In genomic region chr18:24176727-24177416, GRCh38 we compare ENCODE assay signal across 8 cellular contexts. TPM values are rescaled to one million over a fixed set of nuclear protein-coding genes. Genes with fewer than 3 reads are reported as not detected.
A peak's percentile ranks its signal among the peaks of the same experiment; 100 is the strongest.
DNase-seq lines count a peak whose midpoint lies in the region; ATAC-seq and TF ChIP-seq lines count a peak whose summit lies in the region.

No MANE protein-coding gene starts in this region.

- TF ChIP-seq CTCF in gastrocnemius medialis (IDR thresholded peaks at IDR 0.05 in 4 of 5, conservative IDR thresholded peaks at IDR 0.05 in 1 of 5): peak; percentile 71 to 85 (median 78)

- no peaks in the 10 kb centered on the region for H3K9me3 ChIP-seq in gastrocnemius medialis

- peak overlapping the region in 2 of 4 donors; percentile 1 to 22 for H3K27ac ChIP-seq in gastrocnemius medialis

- H3K27me3 ChIP-seq in gastrocnemius medialis: no peaks in the 10 kb centered on the region

- in situ Hi-C loops in gastrocnemius medialis (cut with MboI; ENCODE audit: low sequenced_read_pairs in 4 of 4): loop anchor here in 3 of 4 donors (10.0 kb wide), 4 partner anchors 48 to 308 kb away; no protein-coding TSS in a partner anchor

- H3K4me3 ChIP-seq in gastrocnemius medialis: no peak overlapping the region

- no peak for TF ChIP-seq POLR2A in gastrocnemius medialis (IDR thresholded peaks at IDR 0.05)

- ATAC-seq in HG03175 (IDR thresholded peaks at IDR 0.05; ENCODE audit: unreplicated experiment) (peak; percentile 87), left ventricle myocardium superior (peak; percentile 84), gastrocnemius medialis (peak; percentile 77 to 78)

- H3K36me3 ChIP-seq in gastrocnemius medialis: peaks cover 0 to 3% of the 10 kb centered on the region in 2 donors

- H3K4me1 ChIP-seq in gastrocnemius medialis: peaks cover 6 to 7% of the 10 kb centered on the region in 2 donors

- intact Hi-C loops in left ventricle myocardium superior (cut with micrococcal nuclease): loop anchor here (5.0 kb wide), 1 partner anchor 90 kb away; no protein-coding TSS in a partner anchor
- intact Hi-C loops in gastrocnemius medialis (cut with DNase I; ENCODE audit: low total_unique reads): loop anchor here (1.0 to 2.0 kb wide), 2 partner anchors 43 to 94 kb away; no protein-coding TSS in a partner anchor

- DNase-seq in COLO829 (ENCODE audit: low spot score): peak; percentile 19
- peak; percentile 25 for DNase-seq in GM19238 (ENCODE audit: insufficient read length, low spot score)
- DNase-seq in NOMO-1 treated with dmso at 0.1 percent for 144 hours (lab: John Stamatoyannopoulos, UW; ENCODE audit: unreplicated experiment): peak; percentile 2
- peak; percentile 44 for DNase-seq in activated naive CD4-positive, alpha-beta T cell treated with Interleukin-2 at 50 U/mL for 16 hours
- DNase-seq in left ventricle myocardium superior: peak; percentile 58
- DNase-seq in gastrocnemius medialis: peak; percentile 40 to 53
- DNase-seq in DMS79 (lab: John Stamatoyannopoulos, UW): no peak

RNA-seq across cellular contexts. Expression of gene CABYR, which starts 38.0 kb away (rescaled TPM):
- total RNA-seq in left ventricle myocardium superior: not detected
- under 1 TPM in 3 of 4 donors, not detected in 1; 0.33 to 0.51 (median 0.42) TPM for total RNA-seq in gastrocnemius medialis
